In genomic region chr10:51862149-51862548, GRCh38 we compare ENCODE assay signal across 14 cellular contexts.
"Had no signal": no experiment of that assay in that cellular context is flagged by ENCODE, and none has a peak within 500 bp of the region (broad histone marks: within the 10 kb centered on the region; RNA-seq: fewer than 3 reads in every experiment).

No MANE protein-coding gene starts in this region.

- H3K4me1 ChIP-seq: lower lobe of right lung, transverse colon had no signal

- H3K36me3 ChIP-seq: lower lobe of right lung, transverse colon had no signal

- H3K27me3 Mint-ChIP-seq: activated T-helper 17 cell treated with anti-CD3 and anti-CD28 coated beads, Interleukin-2, amount 50 U/mL, for 72 hours; naive thymus-derived CD8-positive, alpha-beta T cell had no signal

- H3K9me3 Mint-ChIP-seq: activated naive CD4-positive, alpha-beta T cell treated with anti-CD3 and anti-CD28 coated beads for 36 hours; activated T-helper 17 cell treated with anti-CD3 and anti-CD28 coated beads, Interleukin-2, amount 50 U/mL, for 72 hours; naive thymus-derived CD8-positive, alpha-beta T cell; T-helper 1 cell treated with Interleukin-12 subunit alpha and Interleukin-12 subunit beta and Interleukin-4 antibody, amounts not matched to agents 30 μg/mL and 1 μg/mL, for 36 hours; WTC11 had no signal

- H3K4me3 Mint-ChIP-seq: activated naive CD4-positive, alpha-beta T cell treated with anti-CD3 and anti-CD28 coated beads for 36 hours; activated T-helper 17 cell treated with anti-CD3 and anti-CD28 coated beads, Interleukin-2, amount 50 U/mL, for 72 hours; naive thymus-derived CD8-positive, alpha-beta T cell; T-helper 1 cell treated with Interleukin-12 subunit alpha and Interleukin-12 subunit beta and Interleukin-4 antibody, amounts not matched to agents 30 μg/mL and 1 μg/mL, for 36 hours; WTC11 had no signal

- ATAC-seq: activated T-helper 17 cell treated with anti-CD3 and anti-CD28 coated beads, Interleukin-2, amount 50 U/mL, for 72 hours; lower lobe of right lung; naive thymus-derived CD8-positive, alpha-beta T cell; WTC11 had no signal

- H3K27ac Mint-ChIP-seq: activated naive CD4-positive, alpha-beta T cell treated with anti-CD3 and anti-CD28 coated beads for 36 hours; activated T-helper 17 cell treated with anti-CD3 and anti-CD28 coated beads, Interleukin-2, amount 50 U/mL, for 72 hours; naive thymus-derived CD8-positive, alpha-beta T cell; T-helper 1 cell treated with Interleukin-12 subunit alpha and Interleukin-12 subunit beta and Interleukin-4 antibody, amounts not matched to agents 30 μg/mL and 1 μg/mL, for 36 hours; WTC11 had no signal

- H3K9me3 ChIP-seq: lower lobe of right lung, transverse colon had no signal

- DNase-seq: activated CD4-positive, alpha-beta T cell treated with anti-CD3 and anti-CD28 coated beads for 48 hours; activated CD8-positive, alpha-beta memory T cell treated with anti-CD3 and anti-CD28 coated beads for 24 hours; activated naive CD4-positive, alpha-beta T cell treated with anti-CD3 and anti-CD28 coated beads for 36 hours; caudate nucleus; cortex of kidney; effector CD8-positive, alpha-beta T cell; lower lobe of right lung; naive thymus-derived CD8-positive, alpha-beta T cell; transverse colon had no signal

- H3K4me1 Mint-ChIP-seq: activated T-helper 17 cell treated with anti-CD3 and anti-CD28 coated beads, Interleukin-2, amount 50 U/mL, for 72 hours; naive thymus-derived CD8-positive, alpha-beta T cell had no signal

- H3K27ac ChIP-seq: hepatocyte, lower lobe of right lung, skin epidermis, transverse colon had no signal

- H3K4me3 ChIP-seq: hepatocyte, lower lobe of right lung, skin epidermis, transverse colon had no signal

- H3K27me3 ChIP-seq: hepatocyte, transverse colon had no signal
